ENCODE assay signal across 24 cellular contexts in the genomic region with DNA sequence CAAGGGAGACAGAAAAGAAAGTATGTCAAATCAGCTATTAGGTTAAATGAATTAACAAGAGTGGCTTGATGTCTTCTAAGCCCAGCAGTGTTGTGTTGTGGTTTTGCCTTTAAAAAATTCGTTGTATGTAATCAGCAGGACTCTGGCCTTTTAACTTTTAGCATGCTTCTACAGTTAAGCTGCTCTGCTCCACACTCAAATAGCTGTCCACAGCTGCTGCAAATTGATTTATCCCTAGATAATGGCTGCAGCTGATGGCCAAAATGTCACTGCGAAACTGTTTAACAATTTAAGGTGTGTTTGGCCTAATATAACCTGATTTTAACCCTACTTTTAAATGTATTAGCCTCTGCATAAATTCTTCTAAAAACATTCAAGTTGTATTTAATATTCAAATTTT.
A peak's percentile ranks its signal among the peaks of the same experiment; 100 is the strongest.
DNase-seq lines count a peak whose midpoint lies in the region; ATAC-seq and TF ChIP-seq lines count a peak whose summit lies in the region.
"Had no signal": no experiment of that assay in that cellular context is flagged by ENCODE, and none has a peak within 500 bp of the region (broad histone marks: within the 10 kb centered on the region; RNA-seq: fewer than 3 reads in every experiment).

No MANE protein-coding gene starts in this region.

- H3K36me3 ChIP-seq in endodermal cell (ENCODE audit: control insufficient read depth, insufficient read depth, low read length): no peaks in the 10 kb centered on the region
- no peaks in the 10 kb centered on the region for H3K36me3 ChIP-seq in mammary epithelial cell (ENCODE audit: insufficient read depth, low read length)

- no peaks in the 10 kb centered on the region for H4K20me1 ChIP-seq in mammary epithelial cell (ENCODE audit: insufficient read depth, low read length)

- TF ChIP-seq CTCF in endodermal cell (conservative IDR thresholded peaks at IDR 0.05) (no peak), mammary epithelial cell (conservative IDR thresholded peaks at IDR 0.05 in 1 of 2, IDR thresholded peaks at IDR 0.05 in 1 of 2; ENCODE audit: extremely low read depth in 1 of 2, insufficient read depth in 1 of 2, low read depth in 1 of 2, low read length in 2 of 2) (no peak)

- DNase-seq in NCI-H82 (lab: John Stamatoyannopoulos, UW) (peak; percentile 28), NCI-H82 treated with DMSO at 0.1 percent for 48 hours (lab: John Stamatoyannopoulos, UW; ENCODE audit: unreplicated experiment) (no peak), NCI-H2227 treated with DMSO at 0.1 percent for 48 hours (lab: John Stamatoyannopoulos, UW) (peak; percentile 17), endodermal cell (no peak), retina (peak; percentile 34), UCSD-AML1 (lab: John Stamatoyannopoulos, UW; ENCODE audit: unreplicated experiment) (no peak), mammary epithelial cell (no peak)
- DNase-seq: Calu3, DMS153, NCI-H1092, NCI-H1417 treated with DMSO at 0.1 percent for 48 hours, NCI-H1694 treated with DMSO at 0.1 percent for 48 hours, NCI-H2081, NCI-H345, NCI-H510A treated with DMSO at 0.1 percent for 48 hours, SHP77 had no signal

- H3K27me3 Mint-ChIP-seq in endodermal cell (ENCODE audit: insufficient read depth): no peaks in the 10 kb centered on the region

- H3K9me3 ChIP-seq in endodermal cell (ENCODE audit: control insufficient read depth, low read length) (no peaks in the 10 kb centered on the region), mammary epithelial cell (replicated peaks; ENCODE audit: insufficient read depth, low read length) (no peaks in the 10 kb centered on the region)

- H3K79me2 ChIP-seq in mammary epithelial cell (ENCODE audit: insufficient read depth, low read length): no peaks in the 10 kb centered on the region

- in situ Hi-C loops in mammary epithelial cell (cut with MboI; ENCODE audit: low sequenced_read_pairs in 2 of 2): no loop called here

- H3K27me3 ChIP-seq in endodermal cell (ENCODE audit: control insufficient read depth, insufficient read depth, low read length, poor library complexity, severe bottlenecking): no peaks in the 10 kb centered on the region
- H3K27me3 ChIP-seq in mammary epithelial cell (ENCODE audit: insufficient read depth, low read length): no peaks in the 10 kb centered on the region

- dilution Hi-C loops in mammary epithelial cell (cut with HindIII; ENCODE audit: low sequenced_read_pairs): no loop called here

- CTCF ChIA-PET in mammary epithelial cell (lab: Charles Lee; ENCODE audit: low non-redundant PET): no interaction called here

- no peak overlapping the region for H2AFZ ChIP-seq in mammary epithelial cell (ENCODE audit: low read depth, low read length)

- H3K9ac ChIP-seq in endodermal cell (ENCODE audit: extremely low read depth, low read length, poor library complexity, severe bottlenecking): no peak overlapping the region
- H3K9ac ChIP-seq in mammary epithelial cell (ENCODE audit: insufficient read depth, low read length): no peak overlapping the region
- H3K9ac ChIP-seq: KMS-11 had no signal

- H3K27ac ChIP-seq in endodermal cell (ENCODE audit: low read depth, low read length) (peak overlapping the region; percentile 33), mammary epithelial cell (ENCODE audit: insufficient read depth, low read depth, low read length) (no peak overlapping the region)
- H3K27ac ChIP-seq: 22Rv1, HL-60, KMS-11, RWPE1, SK-N-MC had no signal

- intact Hi-C loops in mammary epithelial cell (cut with micrococcal nuclease): no loop called here

- H3K4me2 ChIP-seq in mammary epithelial cell (ENCODE audit: insufficient read depth, low read depth, low read length): no peak overlapping the region
- H3K4me2 ChIP-seq: KMS-11 had no signal

- WGBS in endodermal cell (ENCODE audit: insufficient coverage in 1 of 2, insufficient read length in 1 of 2), 2 experiments: 56 to 79% methylated on average over 1 to 2 of the region's 2 CpGs
- WGBS in mammary epithelial cell (ENCODE audit: low coverage, missing lambda C conversion rate): 46% methylated on average over 2 of the region's 2 CpGs

- H3K4me3 ChIP-seq in endodermal cell (ENCODE audit: low read length) (no peak overlapping the region), mammary epithelial cell (replicated peaks in 1 of 3; ENCODE audit: insufficient read depth in 1 of 3, low read depth in 2 of 3, low read length in 3 of 3) (no peak overlapping the region)
- H3K4me3 ChIP-seq: SK-N-MC had no signal

- H3K9me3 Mint-ChIP-seq in endodermal cell: no peaks in the 10 kb centered on the region
- H3K9me3 Mint-ChIP-seq: IgD-negative memory B cell had no signal

- no peaks in the 10 kb centered on the region for H3K36me3 Mint-ChIP-seq in endodermal cell (ENCODE audit: low read depth)
- H3K36me3 Mint-ChIP-seq: IgD-negative memory B cell had no signal

- H3K4me1 ChIP-seq in endodermal cell (ENCODE audit: control insufficient read depth, insufficient read depth, low read length): no peaks in the 10 kb centered on the region
- H3K4me1 ChIP-seq in mammary epithelial cell (ENCODE audit: insufficient read depth, low read length): no peaks in the 10 kb centered on the region

- H3K4me3 Mint-ChIP-seq in endodermal cell: no peak overlapping the region
- H3K4me3 Mint-ChIP-seq: IgD-negative memory B cell had no signal

- ATAC-seq in GM19467 (IDR thresholded peaks at IDR 0.05; ENCODE audit: unreplicated experiment): no peak
- ATAC-seq: Panc1 had no signal

- no TSS peak for BruUV-seq in mammary epithelial cell (replicated peaks; lab: Mats Ljungman, UMichigan)

- H3K4me1 Mint-ChIP-seq in endodermal cell: no peaks in the 10 kb centered on the region
- H3K4me1 Mint-ChIP-seq: IgD-negative memory B cell had no signal

- no peak overlapping the region for H3K27ac Mint-ChIP-seq in endodermal cell
- H3K27ac Mint-ChIP-seq: IgD-negative memory B cell had no signal

Comparison
In these comparisons a context has a peak if more than half of its experiments do, and no peak if none do; other contexts are left out.
1. DNase-seq: peak in NCI-H82 (single experiment), NCI-H2227 treated with DMSO at 0.1 percent for 48 hours (single experiment) and retina (single experiment); none in NCI-H82 treated with DMSO at 0.1 percent for 48 hours (single experiment), endodermal cell (single experiment), UCSD-AML1 (single experiment) and mammary epithelial cell (single experiment).